ENCODE assay signal across 22 cellular contexts in genomic region chr3:197320582-197320981, GRCh38.
"Had no signal": no experiment of that assay in that cellular context is flagged by ENCODE, and none has a peak within 500 bp of the region (broad histone marks: within the 10 kb centered on the region; RNA-seq: fewer than 3 reads in every experiment).

No MANE protein-coding gene starts in this region.

- DNase-seq: dermis blood vessel endothelial cell; dorsolateral prefrontal cortex; effector CD4-positive, alpha-beta T cell; effector memory CD4-positive, alpha-beta T cell; esophagus squamous epithelium; foreskin fibroblast; heart left ventricle; hypothalamus; left colon; left ventricle myocardium inferior; lower lobe of right lung; mucosa of descending colon; naive B cell had no signal

- H3K36me3 Mint-ChIP-seq: naive B cell had no signal

- H3K27ac ChIP-seq: coronary artery, dorsolateral prefrontal cortex, esophagus squamous epithelium, gastroesophageal sphincter, heart left ventricle, hepatocyte, left ventricle myocardium inferior, lower lobe of right lung had no signal

- H3K4me3 ChIP-seq: coronary artery, dorsolateral prefrontal cortex, esophagus squamous epithelium, gastroesophageal sphincter, heart left ventricle, hepatocyte, left ventricle myocardium inferior, lower lobe of right lung, mucosa of descending colon had no signal

- H3K4me3 Mint-ChIP-seq: mesothelial cell of epicardium, naive B cell had no signal

- H3K27me3 ChIP-seq: dorsolateral prefrontal cortex, esophagus squamous epithelium, heart left ventricle, hepatocyte had no signal

- ATAC-seq: gastroesophageal sphincter, left colon, left lobe of liver, lower lobe of right lung, mucosa of descending colon had no signal

- H3K4me1 ChIP-seq: gastroesophageal sphincter, lower lobe of right lung had no signal

- H3K9me3 ChIP-seq: esophagus squamous epithelium, gastroesophageal sphincter, heart left ventricle, lower lobe of right lung, mucosa of descending colon had no signal

- H3K36me3 ChIP-seq: esophagus squamous epithelium, gastroesophageal sphincter, heart left ventricle, left ventricle myocardium inferior, lower lobe of right lung had no signal

- FAIRE-seq: colon, endothelial cell of umbilical vein, islet of Langerhans, keratinocyte had no signal

- H3K27ac Mint-ChIP-seq: mesothelial cell of epicardium, naive B cell had no signal

- H3K4me1 Mint-ChIP-seq: naive B cell had no signal
